1 cellular context compared by ENCODE assay signal in the genomic region with DNA sequence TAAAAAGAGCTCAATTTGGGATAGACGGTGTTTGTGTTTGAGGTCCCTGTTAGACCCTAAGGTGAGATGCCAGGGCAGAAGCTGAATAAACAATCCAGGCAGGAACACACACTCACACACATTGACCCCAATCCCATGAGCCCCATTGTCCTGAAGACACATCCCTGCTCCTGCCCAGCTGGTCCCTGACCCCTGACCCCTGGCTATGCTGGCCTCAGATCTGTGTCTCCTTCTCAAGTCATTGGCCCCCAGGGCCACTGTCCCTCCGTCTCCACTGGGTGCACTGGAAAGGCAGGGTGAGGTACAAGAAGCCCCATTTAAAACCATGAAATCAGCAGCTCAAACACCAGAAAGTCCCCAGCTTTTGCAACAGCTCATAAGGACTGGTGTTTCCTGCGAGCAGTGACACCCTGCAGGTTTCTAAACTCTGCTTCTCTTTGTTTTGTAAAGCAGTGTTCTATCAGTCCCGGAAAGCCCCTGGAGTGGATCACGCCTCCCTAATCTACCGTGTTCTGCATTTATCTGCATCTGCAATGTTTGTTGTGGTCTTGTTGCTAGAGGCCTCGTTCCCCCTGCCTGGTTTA.
TF ChIP-seq lines count a peak whose summit lies in the region.

No MANE protein-coding gene starts in this region.

TF ChIP-seq in K562, 482 proteins besides CTCF, POLR2A, EP300 and RAD21:
- peak; percentile 23; the same call in 1 of the 2 replicates for TF ChIP-seq NR2C1 (IDR thresholded peaks at IDR 0.05)
- TF ChIP-seq NR2C1 (tag; IDR thresholded peaks at IDR 0.05): 0 out of 2 replicates have a peak, but pooled peaks have one; percentile 28
- TF ChIP-seq, protein P1, sequence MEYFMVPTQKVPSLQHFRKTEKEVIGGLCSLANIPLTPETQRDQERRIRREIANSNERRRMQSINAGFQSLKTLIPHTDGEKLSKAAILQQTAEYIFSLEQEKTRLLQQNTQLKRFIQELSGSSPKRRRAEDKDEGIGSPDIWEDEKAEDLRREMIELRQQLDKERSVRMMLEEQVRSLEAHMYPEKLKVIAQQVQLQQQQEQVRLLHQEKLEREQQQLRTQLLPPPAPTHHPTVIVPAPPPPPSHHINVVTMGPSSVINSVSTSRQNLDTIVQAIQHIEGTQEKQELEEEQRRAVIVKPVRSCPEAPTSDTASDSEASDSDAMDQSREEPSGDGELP (CRISPR knock-in tag; IDR thresholded peaks at IDR 0.05; ENCODE audit: borderline replicate concordance): peak; percentile 26; the same call in 1 of the 2 replicates
- TF ChIP-seq GTF2E2 (tag; IDR thresholded peaks at IDR 0.05): no peak
